Comparison of ENCODE assay signal across 24 cellular contexts in the genomic region with DNA sequence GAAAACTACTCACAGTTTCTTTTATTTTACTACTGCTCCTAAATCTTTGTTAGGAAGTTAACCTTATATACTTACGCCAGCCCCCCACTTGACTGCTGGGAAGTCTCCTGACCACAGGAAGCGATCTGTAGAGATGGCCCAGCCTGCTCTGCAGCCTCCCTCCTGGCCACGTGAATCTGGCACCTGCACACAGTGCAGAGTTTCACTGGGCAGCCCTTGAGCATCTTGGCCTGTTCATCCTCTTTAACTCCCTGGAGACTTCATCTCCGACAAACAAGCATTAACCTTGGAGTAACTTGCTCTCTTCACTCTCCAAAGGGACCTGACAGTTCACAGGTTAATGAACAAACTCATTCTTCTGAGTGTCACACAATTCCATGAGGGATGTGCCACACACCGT.
"Had no signal": no experiment of that assay in that cellular context is flagged by ENCODE, and none has a peak within 500 bp of the region (broad histone marks: within the 10 kb centered on the region; RNA-seq: fewer than 3 reads in every experiment).

No MANE protein-coding gene starts in this region.

- H3K36me3 ChIP-seq: ascending aorta, brain microvascular endothelial cell, heart right ventricle, left ventricle myocardium inferior, suprapubic skin had no signal

- DNase-seq: activated CD4-positive, alpha-beta memory T cell treated with anti-CD3 and anti-CD28 coated beads for 36 hours; activated CD4-positive, alpha-beta T cell treated with anti-CD3 and anti-CD28 coated beads, Interleukin-2, amount 10 ng/mL, durations not matched to agents 24 days and 14 days; activated CD4-positive, CD25-positive, alpha-beta regulatory T cell treated with anti-CD3 and anti-CD28 coated beads, Interleukin-2, amount 50 U/mL, for 72 hours; activated CD8-positive, alpha-beta memory T cell treated with anti-CD3 and anti-CD28 coated beads, Interleukin-2, amount 50 U/mL, for 4 hours; activated effector memory CD4-positive, alpha-beta T cell treated with anti-CD3 and anti-CD28 coated beads, Interleukin-2, amount 50 U/mL, for 16 hours; activated naive CD4-positive, alpha-beta T cell treated with anti-CD3 and anti-CD28 coated beads, Interleukin-2, amount 10 ng/mL, durations not matched to agents 7 days and 5 days; activated naive CD8-positive, alpha-beta T cell treated with anti-CD3 and anti-CD28 coated beads, Interleukin-2, amount 10 ng/mL, durations not matched to agents 7 days and 5 days; activated T-cell treated with anti-CD3 and anti-CD28 coated beads, Interleukin-2, amount 50 U/mL, for 1 hour; brain microvascular endothelial cell; caudate nucleus; cortex of kidney; effector memory CD8-positive, alpha-beta T cell; heart right ventricle; islet precursor cell; left ventricle myocardium inferior; stimulated activated CD4-positive, alpha-beta T cell treated with anti-CD3 and anti-CD28 coated beads, Interleukin-15, amount 100 ng/mL, for 24 hours; stimulated activated CD4-positive, alpha-beta T cell treated with anti-CD3 and anti-CD28 coated beads, Interleukin-2, amount 100 ng/mL, for 24 hours; stimulated activated naive CD4-positive, alpha-beta T cell; T-cell had no signal

- H3K4me3 ChIP-seq: ascending aorta, heart right ventricle, left ventricle myocardium inferior, lung, smooth muscle cell, suprapubic skin, tibial nerve had no signal

- H3K4me2 ChIP-seq: smooth muscle cell had no signal

- H3K27me3 ChIP-seq: ascending aorta, brain microvascular endothelial cell, heart right ventricle, suprapubic skin, tibial nerve had no signal

- H3K27ac ChIP-seq: ascending aorta, brain microvascular endothelial cell, heart right ventricle, left ventricle myocardium inferior, suprapubic skin, tibial nerve had no signal

- ATAC-seq: effector memory CD8-positive, alpha-beta T cell; heart right ventricle; T-cell had no signal

- H3K9me3 ChIP-seq: ascending aorta, heart right ventricle, left ventricle myocardium inferior, suprapubic skin, tibial nerve had no signal
